1 cellular context compared by ENCODE assay signal in the genomic region with DNA sequence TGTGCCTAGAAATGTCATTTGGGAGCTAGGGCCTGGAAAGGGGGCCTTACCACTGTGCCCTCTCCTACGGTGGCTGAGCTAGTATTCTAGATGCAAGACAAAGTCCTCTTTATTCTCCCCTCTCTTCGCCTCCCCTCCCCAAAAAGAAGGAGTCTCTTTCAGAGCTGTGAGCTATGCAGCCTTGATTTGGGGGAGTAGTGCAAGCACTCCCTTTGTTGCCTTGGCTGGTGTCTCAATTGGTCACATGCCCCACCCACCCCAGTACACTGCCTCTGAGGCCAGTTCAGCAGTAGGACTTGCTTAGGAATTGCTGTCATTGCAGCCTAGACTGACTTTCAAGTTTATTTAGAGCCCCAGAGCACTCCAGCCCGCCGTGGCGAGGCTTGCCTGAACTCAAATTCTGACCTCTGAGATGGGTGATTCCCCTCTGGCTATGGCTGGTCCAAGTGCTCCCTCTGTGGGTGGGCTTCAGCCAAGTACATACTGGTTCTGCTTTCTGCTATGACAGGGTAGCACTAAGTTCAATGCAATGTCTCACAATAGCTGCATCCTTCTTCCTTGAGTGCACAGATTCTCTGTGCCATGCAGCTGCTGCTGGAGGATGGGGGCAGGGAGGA.
TF ChIP-seq lines count a peak whose summit lies in the region.

No MANE protein-coding gene starts in this region.

TF ChIP-seq in HepG2, 621 proteins besides CTCF, POLR2A, EP300 and RAD21 (continued from another document and continues in another):
- TF ChIP-seq ZNF772 (CRISPR knock-in tag; IDR thresholded peaks at IDR 0.05) (0 out of 2 replicates have a peak, but pooled peaks have one; percentile 42), ZNF230 (CRISPR knock-in tag; IDR thresholded peaks at IDR 0.05) (0 out of 2 replicates have a peak, but pooled peaks have one; percentile 17), U2AF2 (IDR thresholded peaks at IDR 0.05; ENCODE audit: low read depth, low read length) (no peak), XRCC5 (optimal IDR thresholded peaks at IDR 0.05; ENCODE audit: low read length) (peak; percentile 52), U2AF1 (optimal IDR thresholded peaks at IDR 0.05; ENCODE audit: low read depth, low read length) (no peak), RFXANK (CRISPR knock-in tag; IDR thresholded peaks at IDR 0.05) (no peak), ATF7 (IDR thresholded peaks at IDR 0.05) (no peak), ATF7 (CRISPR knock-in tag; IDR thresholded peaks at IDR 0.05) (peak; percentile 24; the same call in 1 of the 2 replicates), SALL1 (CRISPR knock-in tag; IDR thresholded peaks at IDR 0.05) (peak; percentile 71), ZFP37 (CRISPR knock-in tag; IDR thresholded peaks at IDR 0.05; ENCODE audit: borderline replicate concordance) (no peak), HOXA7 (CRISPR knock-in tag; IDR thresholded peaks at IDR 0.05) (no peak), KDM5A (IDR thresholded peaks at IDR 0.05; ENCODE audit: borderline replicate concordance, low read length) (no peak), JUNB (CRISPR knock-in tag; IDR thresholded peaks at IDR 0.05; ENCODE audit: borderline replicate concordance) (no peak), TARDBP (CRISPR knock-in tag; IDR thresholded peaks at IDR 0.05) (no peak), TOE1 (CRISPR knock-in tag; IDR thresholded peaks at IDR 0.05) (no peak), POLR2AphosphoS2 (IDR thresholded peaks at IDR 0.05; ENCODE audit: low read depth, low read length) (no peak), ZNF331 (CRISPR knock-in tag; IDR thresholded peaks at IDR 0.05) (0 out of 2 replicates have a peak, but pooled peaks have one; percentile 29), ZNF335 (CRISPR knock-in tag; IDR thresholded peaks at IDR 0.05) (no peak), TMF1 (CRISPR knock-in tag; IDR thresholded peaks at IDR 0.05; ENCODE audit: low read depth) (no peak), ZNF788 (CRISPR knock-in tag; IDR thresholded peaks at IDR 0.05; ENCODE audit: borderline replicate concordance) (peak; percentile 52), ETV5 (CRISPR knock-in tag; IDR thresholded peaks at IDR 0.05; ENCODE audit: borderline replicate concordance) (no peak), SMC3 (IDR thresholded peaks at IDR 0.05; ENCODE audit: low read length) (peak; percentile 75), ZNF33B (CRISPR knock-in tag; IDR thresholded peaks at IDR 0.05) (no peak), SNAI1 (CRISPR knock-in tag; IDR thresholded peaks at IDR 0.05; ENCODE audit: borderline replicate concordance) (no peak), ZKSCAN1 (IDR thresholded peaks at IDR 0.05; ENCODE audit: low read length) (no peak), ZNF782 (CRISPR knock-in tag; IDR thresholded peaks at IDR 0.05; ENCODE audit: borderline replicate concordance) (peak; percentile 67; the same call in 1 of the 2 replicates), ATF7-NPFF (CRISPR knock-in tag; IDR thresholded peaks at IDR 0.05; ENCODE audit: low read depth) (no peak), TEAD2 (CRISPR knock-in tag; IDR thresholded peaks at IDR 0.05) (no peak), ZBTB3 (CRISPR knock-in tag; IDR thresholded peaks at IDR 0.05; ENCODE audit: borderline replicate concordance, low read depth) (no peak), MAFF (IDR thresholded peaks at IDR 0.05; ENCODE audit: low read depth, low read length) (no peak), SMAD1 (CRISPR knock-in tag; IDR thresholded peaks at IDR 0.05; ENCODE audit: borderline replicate concordance, low read depth) (0 out of 2 replicates have a peak, but pooled peaks have one; percentile 73), ZNF431 (CRISPR knock-in tag; IDR thresholded peaks at IDR 0.05; ENCODE audit: borderline replicate concordance, low read depth) (0 out of 2 replicates have a peak, but pooled peaks have one; percentile 54), BORCS8-MEF2B (CRISPR knock-in tag; IDR thresholded peaks at IDR 0.05) (no peak; the same call in 1 of the 2 replicates), FOXA1 (IDR thresholded peaks at IDR 0.05) (no peak), FOXA1 (CRISPR knock-in tag; IDR thresholded peaks at IDR 0.05) (peak; percentile 26; the same call in 1 of the 2 replicates), ZNF446 (CRISPR knock-in tag; IDR thresholded peaks at IDR 0.05) (no peak), TBX2 (CRISPR knock-in tag; IDR thresholded peaks at IDR 0.05; ENCODE audit: borderline replicate concordance) (0 out of 2 replicates have a peak, but pooled peaks have one; percentile 43), ZSCAN25 (CRISPR knock-in tag; IDR thresholded peaks at IDR 0.05) (0 out of 2 replicates have a peak, but pooled peaks have one; percentile 1), STAG1 (CRISPR knock-in tag; IDR thresholded peaks at IDR 0.05) (peak; percentile 89), ZNF879 (CRISPR knock-in tag; IDR thresholded peaks at IDR 0.05) (no peak), POGZ (CRISPR knock-in tag; IDR thresholded peaks at IDR 0.05) (no peak), ZSCAN31 (CRISPR knock-in tag; IDR thresholded peaks at IDR 0.05; ENCODE audit: low read depth) (peak; percentile 78; the same call in 1 of the 2 replicates), HNF4A (CRISPR knock-in tag; IDR thresholded peaks at IDR 0.05) (no peak)
- TF ChIP-seq, protein P1, sequence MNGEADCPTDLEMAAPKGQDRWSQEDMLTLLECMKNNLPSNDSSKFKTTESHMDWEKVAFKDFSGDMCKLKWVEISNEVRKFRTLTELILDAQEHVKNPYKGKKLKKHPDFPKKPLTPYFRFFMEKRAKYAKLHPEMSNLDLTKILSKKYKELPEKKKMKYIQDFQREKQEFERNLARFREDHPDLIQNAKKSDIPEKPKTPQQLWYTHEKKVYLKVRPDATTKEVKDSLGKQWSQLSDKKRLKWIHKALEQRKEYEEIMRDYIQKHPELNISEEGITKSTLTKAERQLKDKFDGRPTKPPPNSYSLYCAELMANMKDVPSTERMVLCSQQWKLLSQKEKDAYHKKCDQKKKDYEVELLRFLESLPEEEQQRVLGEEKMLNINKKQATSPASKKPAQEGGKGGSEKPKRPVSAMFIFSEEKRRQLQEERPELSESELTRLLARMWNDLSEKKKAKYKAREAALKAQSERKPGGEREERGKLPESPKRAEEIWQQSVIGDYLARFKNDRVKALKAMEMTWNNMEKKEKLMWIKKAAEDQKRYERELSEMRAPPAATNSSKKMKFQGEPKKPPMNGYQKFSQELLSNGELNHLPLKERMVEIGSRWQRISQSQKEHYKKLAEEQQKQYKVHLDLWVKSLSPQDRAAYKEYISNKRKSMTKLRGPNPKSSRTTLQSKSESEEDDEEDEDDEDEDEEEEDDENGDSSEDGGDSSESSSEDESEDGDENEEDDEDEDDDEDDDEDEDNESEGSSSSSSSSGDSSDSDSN (CRISPR knock-in tag; IDR thresholded peaks at IDR 0.05) = 0 out of 2 replicates have a peak, but pooled peaks have one; percentile 25
- TF ChIP-seq, protein P2, sequence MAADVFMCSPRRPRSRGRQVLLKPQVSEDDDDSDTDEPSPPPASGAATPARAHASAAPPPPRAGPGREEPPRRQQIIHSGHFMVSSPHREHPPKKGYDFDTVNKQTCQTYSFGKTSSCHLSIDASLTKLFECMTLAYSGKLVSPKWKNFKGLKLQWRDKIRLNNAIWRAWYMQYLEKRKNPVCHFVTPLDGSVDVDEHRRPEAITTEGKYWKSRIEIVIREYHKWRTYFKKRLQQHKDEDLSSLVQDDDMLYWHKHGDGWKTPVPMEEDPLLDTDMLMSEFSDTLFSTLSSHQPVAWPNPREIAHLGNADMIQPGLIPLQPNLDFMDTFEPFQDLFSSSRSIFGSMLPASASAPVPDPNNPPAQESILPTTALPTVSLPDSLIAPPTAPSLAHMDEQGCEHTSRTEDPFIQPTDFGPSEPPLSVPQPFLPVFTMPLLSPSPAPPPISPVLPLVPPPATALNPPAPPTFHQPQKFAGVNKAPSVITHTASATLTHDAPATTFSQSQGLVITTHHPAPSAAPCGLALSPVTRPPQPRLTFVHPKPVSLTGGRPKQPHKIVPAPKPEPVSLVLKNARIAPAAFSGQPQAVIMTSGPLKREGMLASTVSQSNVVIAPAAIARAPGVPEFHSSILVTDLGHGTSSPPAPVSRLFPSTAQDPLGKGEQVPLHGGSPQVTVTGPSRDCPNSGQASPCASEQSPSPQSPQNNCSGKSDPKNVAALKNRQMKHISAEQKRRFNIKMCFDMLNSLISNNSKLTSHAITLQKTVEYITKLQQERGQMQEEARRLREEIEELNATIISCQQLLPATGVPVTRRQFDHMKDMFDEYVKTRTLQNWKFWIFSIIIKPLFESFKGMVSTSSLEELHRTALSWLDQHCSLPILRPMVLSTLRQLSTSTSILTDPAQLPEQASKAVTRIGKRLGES (CRISPR knock-in tag; IDR thresholded peaks at IDR 0.05; ENCODE audit: borderline replicate concordance) = no peak
- TF ChIP-seq, protein P3, sequence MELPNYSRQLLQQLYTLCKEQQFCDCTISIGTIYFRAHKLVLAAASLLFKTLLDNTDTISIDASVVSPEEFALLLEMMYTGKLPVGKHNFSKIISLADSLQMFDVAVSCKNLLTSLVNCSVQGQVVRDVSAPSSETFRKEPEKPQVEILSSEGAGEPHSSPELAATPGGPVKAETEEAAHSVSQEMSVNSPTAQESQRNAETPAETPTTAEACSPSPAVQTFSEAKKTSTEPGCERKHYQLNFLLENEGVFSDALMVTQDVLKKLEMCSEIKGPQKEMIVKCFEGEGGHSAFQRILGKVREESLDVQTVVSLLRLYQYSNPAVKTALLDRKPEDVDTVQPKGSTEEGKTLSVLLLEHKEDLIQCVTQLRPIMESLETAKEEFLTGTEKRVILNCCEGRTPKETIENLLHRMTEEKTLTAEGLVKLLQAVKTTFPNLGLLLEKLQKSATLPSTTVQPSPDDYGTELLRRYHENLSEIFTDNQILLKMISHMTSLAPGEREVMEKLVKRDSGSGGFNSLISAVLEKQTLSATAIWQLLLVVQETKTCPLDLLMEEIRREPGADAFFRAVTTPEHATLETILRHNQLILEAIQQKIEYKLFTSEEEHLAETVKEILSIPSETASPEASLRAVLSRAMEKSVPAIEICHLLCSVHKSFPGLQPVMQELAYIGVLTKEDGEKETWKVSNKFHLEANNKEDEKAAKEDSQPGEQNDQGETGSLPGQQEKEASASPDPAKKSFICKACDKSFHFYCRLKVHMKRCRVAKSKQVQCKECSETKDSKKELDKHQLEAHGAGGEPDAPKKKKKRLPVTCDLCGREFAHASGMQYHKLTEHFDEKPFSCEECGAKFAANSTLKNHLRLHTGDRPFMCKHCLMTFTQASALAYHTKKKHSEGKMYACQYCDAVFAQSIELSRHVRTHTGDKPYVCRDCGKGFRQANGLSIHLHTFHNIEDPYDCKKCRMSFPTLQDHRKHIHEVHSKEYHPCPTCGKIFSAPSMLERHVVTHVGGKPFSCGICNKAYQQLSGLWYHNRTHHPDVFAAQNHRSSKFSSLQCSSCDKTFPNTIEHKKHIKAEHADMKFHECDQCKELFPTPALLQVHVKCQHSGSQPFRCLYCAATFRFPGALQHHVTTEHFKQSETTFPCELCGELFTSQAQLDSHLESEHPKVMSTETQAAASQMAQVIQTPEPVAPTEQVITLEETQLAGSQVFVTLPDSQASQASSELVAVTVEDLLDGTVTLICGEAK (IDR thresholded peaks at IDR 0.05) = no peak
- TF ChIP-seq, protein P3 (CRISPR knock-in tag; IDR thresholded peaks at IDR 0.05) = peak; percentile 53; the same call in 1 of the 2 replicates
- TF ChIP-seq, protein P4, sequence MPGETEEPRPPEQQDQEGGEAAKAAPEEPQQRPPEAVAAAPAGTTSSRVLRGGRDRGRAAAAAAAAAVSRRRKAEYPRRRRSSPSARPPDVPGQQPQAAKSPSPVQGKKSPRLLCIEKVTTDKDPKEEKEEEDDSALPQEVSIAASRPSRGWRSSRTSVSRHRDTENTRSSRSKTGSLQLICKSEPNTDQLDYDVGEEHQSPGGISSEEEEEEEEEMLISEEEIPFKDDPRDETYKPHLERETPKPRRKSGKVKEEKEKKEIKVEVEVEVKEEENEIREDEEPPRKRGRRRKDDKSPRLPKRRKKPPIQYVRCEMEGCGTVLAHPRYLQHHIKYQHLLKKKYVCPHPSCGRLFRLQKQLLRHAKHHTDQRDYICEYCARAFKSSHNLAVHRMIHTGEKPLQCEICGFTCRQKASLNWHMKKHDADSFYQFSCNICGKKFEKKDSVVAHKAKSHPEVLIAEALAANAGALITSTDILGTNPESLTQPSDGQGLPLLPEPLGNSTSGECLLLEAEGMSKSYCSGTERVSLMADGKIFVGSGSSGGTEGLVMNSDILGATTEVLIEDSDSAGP (CRISPR knock-in tag; IDR thresholded peaks at IDR 0.05; ENCODE audit: borderline replicate concordance) = no peak
- TF ChIP-seq, protein P5, sequence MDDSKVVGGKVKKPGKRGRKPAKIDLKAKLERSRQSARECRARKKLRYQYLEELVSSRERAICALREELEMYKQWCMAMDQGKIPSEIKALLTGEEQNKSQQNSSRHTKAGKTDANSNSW (CRISPR knock-in tag; IDR thresholded peaks at IDR 0.05; ENCODE audit: borderline replicate concordance) = no peak
- TF ChIP-seq, protein P6, sequence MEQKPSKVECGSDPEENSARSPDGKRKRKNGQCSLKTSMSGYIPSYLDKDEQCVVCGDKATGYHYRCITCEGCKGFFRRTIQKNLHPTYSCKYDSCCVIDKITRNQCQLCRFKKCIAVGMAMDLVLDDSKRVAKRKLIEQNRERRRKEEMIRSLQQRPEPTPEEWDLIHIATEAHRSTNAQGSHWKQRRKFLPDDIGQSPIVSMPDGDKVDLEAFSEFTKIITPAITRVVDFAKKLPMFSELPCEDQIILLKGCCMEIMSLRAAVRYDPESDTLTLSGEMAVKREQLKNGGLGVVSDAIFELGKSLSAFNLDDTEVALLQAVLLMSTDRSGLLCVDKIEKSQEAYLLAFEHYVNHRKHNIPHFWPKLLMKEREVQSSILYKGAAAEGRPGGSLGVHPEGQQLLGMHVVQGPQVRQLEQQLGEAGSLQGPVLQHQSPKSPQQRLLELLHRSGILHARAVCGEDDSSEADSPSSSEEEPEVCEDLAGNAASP (CRISPR knock-in tag; IDR thresholded peaks at IDR 0.05; ENCODE audit: borderline replicate concordance) = 0 out of 2 replicates have a peak, but pooled peaks have one; percentile 26
